ENCODE assay signal across 8 cellular contexts in the genomic region with DNA sequence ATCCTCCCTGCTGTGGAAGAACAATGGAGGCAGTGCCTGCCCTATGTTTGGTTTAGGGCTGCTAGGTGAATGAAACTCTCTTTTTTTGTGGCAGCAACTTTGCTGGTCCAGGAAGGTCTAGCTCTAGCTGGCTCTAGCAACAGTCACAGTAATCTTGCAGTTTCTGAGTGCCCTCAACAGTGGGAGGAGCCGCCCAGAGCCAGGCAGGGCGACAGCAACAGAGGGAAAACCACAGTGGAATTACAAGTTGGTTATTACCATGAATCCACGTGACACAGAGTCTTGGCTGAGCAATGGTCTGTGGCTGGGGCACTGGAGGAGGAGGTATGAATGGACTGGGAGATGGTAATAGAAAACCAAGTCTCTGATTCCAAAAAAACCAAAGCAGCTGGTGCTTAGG. TPM values are rescaled to one million over a fixed set of nuclear protein-coding genes. Genes with fewer than 3 reads are reported as not detected.
DNase-seq lines count a peak whose midpoint lies in the region; ATAC-seq and TF ChIP-seq lines count a peak whose summit lies in the region.

No MANE protein-coding gene starts in this region.

- H3K36me3 ChIP-seq in stomach = peaks cover 25 to 37% (median 26%) of the 10 kb centered on the region in 4 donors

- H3K27me3 ChIP-seq in stomach = no peaks in the 10 kb centered on the region

- intact Hi-C loops in stomach (cut with DNase I; ENCODE audit: low total_unique reads) = no loop called here

- H3K27ac ChIP-seq in stomach = peak overlapping the region; percentile 38 to 94 (median 84)

- H3K4me1 ChIP-seq in stomach = peaks cover 76 to 87% (median 80%) of the 10 kb centered on the region in 4 donors

- H3K4me3 ChIP-seq in AG09309 (ENCODE audit: control insufficient read depth, low read depth, low read length) (no peak overlapping the region), stomach (no peak overlapping the region)

- TF ChIP-seq CTCF in AG09309 (IDR thresholded peaks at IDR 0.05; ENCODE audit: control insufficient read depth, insufficient read depth, low read depth, low read length, missing control alignments) (no peak), stomach (IDR thresholded peaks at IDR 0.05) (no peak)

- DNase-seq in AG09309 (ENCODE audit: low read depth) (peak; percentile 63), NCI-H2227 (lab: John Stamatoyannopoulos, UW; ENCODE audit: unreplicated experiment) (peak; percentile 69), amygdala (lab: John Stamatoyannopoulos, UW) (peak in 48 of 56 donors; percentile 5 to 87 (median 56)), inferior parietal cortex (ENCODE audit: extremely low spot score) (peak; percentile 68), stomach (peak; percentile 81)

- ATAC-seq in GM21390 (IDR thresholded peaks at IDR 0.05; ENCODE audit: unreplicated experiment) (peak; percentile 42), GM19467 (IDR thresholded peaks at IDR 0.05; ENCODE audit: unreplicated experiment) (no peak), HG03571 (IDR thresholded peaks at IDR 0.05; ENCODE audit: unreplicated experiment) (no peak)

- no peak for TF ChIP-seq EP300 in stomach (IDR thresholded peaks at IDR 0.05)

- WGBS in stomach, 5 donors = 19 to 30% (median 20%) methylated on average over 3 of the region's 3 CpGs

- TF ChIP-seq POLR2A in stomach (IDR thresholded peaks at IDR 0.05) = no peak

- no peaks in the 10 kb centered on the region for H3K9me3 ChIP-seq in stomach

RNA-seq across cellular contexts. Expression of a gene that starts 10.3 kb away (rescaled TPM):
- not detected for total RNA-seq in stomach
- polyA plus RNA-seq in stomach = under 1 TPM; 0.25 to 0.61 (median 0.35) TPM

RNA-seq across cellular contexts. Expression of a gene that starts 11.8 kb away (rescaled TPM):
- 100 to 1,000 TPM in 1 of 5 donors, 10 to 100 TPM in 4; 10.1 to 114 (median 74.7) TPM for total RNA-seq in stomach
- polyA plus RNA-seq in stomach = 10 to 100 TPM; 25.0 to 90.2 (median 29.3) TPM

RNA-seq across cellular contexts. Expression of a gene that starts 20.4 kb away (rescaled TPM):
- 10 to 100 TPM in 2 of 5 donors, 1 to 10 TPM in 3; 3.2 to 21.9 (median 9.8) TPM for total RNA-seq in stomach
- 10 to 100 TPM; 15.1 to 23.4 (median 20.3) TPM for polyA plus RNA-seq in stomach

RNA-seq across cellular contexts. Expression of a gene that starts 21.8 kb away (rescaled TPM):
- 100 to 1,000 TPM in 1 of 5 donors, 10 to 100 TPM in 4; 26.8 to 105 (median 69.2) TPM for total RNA-seq in stomach
- polyA plus RNA-seq in stomach = 100 to 1,000 TPM in 2 of 3 donors, 10 to 100 TPM in 1; 67.0 to 225 (median 170) TPM

RNA-seq across cellular contexts. Expression of a gene that starts 34.7 kb away (rescaled TPM):
- total RNA-seq in stomach = under 1 TPM in 1 of 5 donors, not detected in 4; 0.87 TPM
- 1 to 10 TPM in 1 of 3 donors, under 1 TPM in 2; 0.31 to 1.4 (median 0.53) TPM for polyA plus RNA-seq in stomach
